7 cellular contexts compared by ENCODE assay signal in the genomic region with DNA sequence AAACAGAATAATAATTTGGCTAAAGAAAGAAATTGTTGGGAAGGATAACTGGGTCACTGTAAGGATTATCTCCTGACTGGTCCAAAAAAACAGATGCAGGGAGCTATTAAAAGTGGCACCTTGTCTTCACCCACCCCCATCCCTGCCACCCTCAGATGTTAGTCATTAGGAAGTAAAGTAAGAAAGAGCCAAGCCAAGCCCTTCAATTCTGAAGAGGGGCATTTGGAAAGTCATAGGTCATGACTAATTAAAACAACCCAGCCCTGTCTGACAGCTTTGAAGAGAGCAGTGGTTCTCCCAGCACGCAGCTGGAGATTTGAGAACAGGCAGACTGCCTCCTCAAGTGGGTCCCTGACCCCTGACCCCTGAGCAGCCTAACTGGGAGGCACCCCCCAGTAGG. TPM values are rescaled to one million over a fixed set of nuclear protein-coding genes. Genes with fewer than 3 reads are reported as not detected.
"Had no signal": no experiment of that assay in that cellular context is flagged by ENCODE, and none has a peak within 500 bp of the region (broad histone marks: within the 10 kb centered on the region; RNA-seq: fewer than 3 reads in every experiment).

No MANE protein-coding gene starts in this region.

RNA-seq across cellular contexts. Expression of gene EDNRA, which starts 46.5 kb away (rescaled TPM):
- total RNA-seq: activated CD4-positive, alpha-beta T cell treated with anti-CD3 and anti-CD28 coated beads for 36 hours; activated CD4-positive, alpha-beta T cell treated with anti-CD3 and anti-CD28 coated beads, Interleukin-2, amount 10 ng/mL, durations not matched to agents 7 days and 5 days; activated CD8-positive, alpha-beta T cell treated with anti-CD3 and anti-CD28 coated beads, Interleukin-2, amount 10 ng/mL, durations not matched to agents 7 days and 5 days; activated naive CD8-positive, alpha-beta T cell treated with anti-CD3 and anti-CD28 coated beads, Interleukin-2, amount 10 ng/mL, durations not matched to agents 7 days and 5 days; activated T-helper 2 cell treated with anti-CD3 and anti-CD28 coated beads, Interferon-gamma antibody, Interleukin-2, Interleukin-4, amounts not matched to agents 10 μg/mL and 5 μg/mL and 100 μg/mL, durations not matched to agents 14 hours and 24 hours and 36 hours; OCI-LY7 had no signal
- polyA plus RNA-seq: IgD-negative memory B cell had no signal
